ENCODE assay signal across 1 cellular context in genomic region chr6:136251394-136251793, GRCh38.
TF ChIP-seq lines count a peak whose summit lies in the region.

No MANE protein-coding gene starts in this region.

TF ChIP-seq in GM23338, 12 proteins besides CTCF, POLR2A, EP300 and RAD21 (continued from another document):
- TF ChIP-seq ZNF462 (CRISPR knock-in tag; IDR thresholded peaks at IDR 0.05): no peak
- TF ChIP-seq JUNB (IDR thresholded peaks at IDR 0.05; ENCODE audit: unreplicated experiment): no peak
- no peak for TF ChIP-seq EZH2 (IDR thresholded peaks at IDR 0.05; ENCODE audit: low read depth, unreplicated experiment)
- no peak for TF ChIP-seq NANOG (IDR thresholded peaks at IDR 0.05; ENCODE audit: borderline replicate concordance)
